1 cellular context compared by ENCODE assay signal in genomic region chr10:79316671-79317431, GRCh38.
TF ChIP-seq lines count a peak whose summit lies in the region.

No MANE protein-coding gene starts in this region.

TF ChIP-seq in H1, 55 proteins besides CTCF, POLR2A, EP300 and RAD21 (continued from another document):
- TF ChIP-seq EZH2 (IDR thresholded peaks at IDR 0.05; ENCODE audit: low read depth, low read length, severe bottlenecking), result no peak
- TF ChIP-seq USF2 (IDR thresholded peaks at IDR 0.05; ENCODE audit: low read length), result no peak
- TF ChIP-seq TCF12 (IDR thresholded peaks at IDR 0.05; ENCODE audit: low read depth, low read length), result no peak
- no peak for TF ChIP-seq HDAC6 (IDR thresholded peaks at IDR 0.05; ENCODE audit: low read depth, low read length)
- no peak for TF ChIP-seq MAFK (IDR thresholded peaks at IDR 0.05; ENCODE audit: low read depth, low read length)
- TF ChIP-seq E2F6 (IDR thresholded peaks at IDR 0.05), result peak; percentile 66
- TF ChIP-seq CREB1 (IDR thresholded peaks at IDR 0.05), result no peak
- no peak for TF ChIP-seq JUN (IDR thresholded peaks at IDR 0.05; ENCODE audit: low read depth, low read length)
- peak; percentile 13; the same call in 1 of the 2 replicates for TF ChIP-seq MAX (IDR thresholded peaks at IDR 0.05)
- no peak for TF ChIP-seq BACH1 (IDR thresholded peaks at IDR 0.05; ENCODE audit: low read length)
- no peak for TF ChIP-seq CTBP2 (IDR thresholded peaks at IDR 0.05; ENCODE audit: borderline replicate concordance, insufficient read depth, insufficient read length, low read length)
- TF ChIP-seq TBP (IDR thresholded peaks at IDR 0.05; ENCODE audit: low read depth, low read length), result no peak
- TF ChIP-seq POLR2AphosphoS5 (IDR thresholded peaks at IDR 0.05; ENCODE audit: low read depth, low read length), result peak; percentile 17; the same call in 1 of the 2 replicates
